In the genomic region with DNA sequence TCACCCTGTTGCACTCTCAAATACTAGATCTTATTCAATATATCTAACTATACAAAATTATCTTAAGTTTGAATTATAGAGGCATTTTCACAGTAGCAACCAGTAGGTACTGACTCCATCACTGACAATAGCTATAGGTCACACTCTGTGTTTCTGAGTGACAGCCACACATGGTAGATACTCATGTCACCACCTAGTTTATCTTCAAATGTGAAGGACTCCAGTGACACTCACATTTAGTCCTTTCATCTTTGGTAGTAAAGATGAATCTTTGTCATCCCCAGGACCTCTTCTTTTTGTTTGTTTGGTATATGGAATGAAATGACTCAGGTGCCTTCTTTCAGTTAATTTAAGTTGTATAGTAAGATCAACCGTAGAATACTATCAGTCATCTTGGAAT, we compare ENCODE assay signal across 26 cellular contexts.
DNase-seq lines count a peak whose midpoint lies in the region; ATAC-seq lines count a peak whose summit lies in the region.
"Had no signal": no experiment of that assay in that cellular context is flagged by ENCODE, and none has a peak within 500 bp of the region (broad histone marks: within the 10 kb centered on the region; RNA-seq: fewer than 3 reads in every experiment).

No MANE protein-coding gene starts in this region.

- peaks cover 45% of the 10 kb centered on the region for H3K4me1 ChIP-seq in CD8-positive, alpha-beta memory T cell (ENCODE audit: insufficient read depth, low read length)
- H3K4me1 ChIP-seq: Caco-2 had no signal

- no peaks in the 10 kb centered on the region for H3K27me3 ChIP-seq in CD8-positive, alpha-beta memory T cell (ENCODE audit: insufficient read depth, low read length, poor library complexity, severe bottlenecking)
- H3K27me3 ChIP-seq: cardiac muscle cell had no signal

- POLR2A ChIA-PET in activated CD4-positive, alpha-beta memory T cell treated with anti-CD3 and anti-CD28 coated beads, Interleukin-2, amount 10 ng/mL, durations not matched to agents 7 days and 5 days (lab: Charles Lee) = interaction anchor here (1.4 to 2.3 kb wide), 6 partner anchors 8 to 250 kb away, joined by 4 to 9 read pairs (median 6); a partner anchor contains a TSS
- POLR2A ChIA-PET in activated CD4-positive, alpha-beta memory T cell treated with anti-CD3 and anti-CD28 coated beads for 36 hours (lab: Charles Lee) = no interaction called here
- POLR2A ChIA-PET in CD8-positive, alpha-beta memory T cell (lab: Charles Lee) = no interaction called here
- POLR2A ChIA-PET in naive thymus-derived CD8-positive, alpha-beta T cell (lab: Charles Lee) = no interaction called here

- peaks cover 2% of the 10 kb centered on the region for H3K9me3 Mint-ChIP-seq in activated CD4-positive, alpha-beta memory T cell treated with anti-CD3 and anti-CD28 coated beads, Interleukin-2, amount 10 ng/mL, durations not matched to agents 7 days and 5 days
- no peaks in the 10 kb centered on the region for H3K9me3 Mint-ChIP-seq in activated CD4-positive, alpha-beta memory T cell treated with anti-CD3 and anti-CD28 coated beads for 36 hours
- peaks cover 0 to 5% (median 0%) of the 10 kb centered on the region in 5 donors for H3K9me3 Mint-ChIP-seq in CD8-positive, alpha-beta memory T cell
- H3K9me3 Mint-ChIP-seq in activated T-helper 17 cell treated with anti-CD3 and anti-CD28 coated beads, Interleukin-2, amount 50 U/mL, for 72 hours = peaks cover 4% of the 10 kb centered on the region
- H3K9me3 Mint-ChIP-seq in naive thymus-derived CD8-positive, alpha-beta T cell = peaks cover 0 to 4% (median 0%) of the 10 kb centered on the region in 9 donors

- intact Hi-C loops in activated CD4-positive, alpha-beta memory T cell treated with anti-CD3 and anti-CD28 coated beads for 36 hours (cut with micrococcal nuclease) = loop anchor here (1.0 to 5.0 kb wide), 5 partner anchors 102 to 1515 kb away; a partner anchor contains a TSS

- no peaks in the 10 kb centered on the region for H3K9me3 ChIP-seq in CD8-positive, alpha-beta memory T cell (ENCODE audit: low read length)
- H3K9me3 ChIP-seq: Caco-2 had no signal

- DNase-seq in activated CD4-positive, alpha-beta memory T cell treated with anti-CD3 and anti-CD28 coated beads, Interleukin-2, amount 10 ng/mL, durations not matched to agents 7 days and 5 days = no peak
- no peak for DNase-seq in activated CD4-positive, alpha-beta memory T cell treated with anti-CD3 and anti-CD28 coated beads for 36 hours
- DNase-seq in CD8-positive, alpha-beta memory T cell = no peak
- no peak for DNase-seq in naive thymus-derived CD8-positive, alpha-beta T cell
- no peak for DNase-seq in mesenteric fat pad (ENCODE audit: low spot score)
- DNase-seq in HCEC 1CT = no peak
- DNase-seq: activated CD4-positive, alpha-beta T cell treated with anti-CD3 and anti-CD28 coated beads for 1 hour; activated CD8-positive, alpha-beta memory T cell treated with anti-CD3 and anti-CD28 coated beads, Interleukin-2, amount 50 U/mL, for 48 hours; activated naive CD4-positive, alpha-beta T cell treated with anti-CD3 and anti-CD28 coated beads, Interleukin-2, amount 10 ng/mL, durations not matched to agents 7 days and 5 days; aorta; Caco-2; cortex of kidney; DMS79; head of caudate nucleus; kidney; naive thymus-derived CD4-positive, alpha-beta T cell; NCI-H1105 treated with DMSO at 0.1 percent for 48 hours; NCI-H2029; NCI-H526 treated with DMSO at 0.1 percent for 48 hours; SHP77 treated with DMSO at 0.1 percent for 48 hours; trophoblast cell had no signal

- no peaks in the 10 kb centered on the region for H3K27me3 Mint-ChIP-seq in activated CD4-positive, alpha-beta memory T cell treated with anti-CD3 and anti-CD28 coated beads, Interleukin-2, amount 10 ng/mL, durations not matched to agents 7 days and 5 days
- H3K27me3 Mint-ChIP-seq in activated CD4-positive, alpha-beta memory T cell treated with anti-CD3 and anti-CD28 coated beads for 36 hours = no peaks in the 10 kb centered on the region
- peaks cover 0 to 1% of the 10 kb centered on the region in 2 donors for H3K27me3 Mint-ChIP-seq in CD8-positive, alpha-beta memory T cell
- H3K27me3 Mint-ChIP-seq in activated T-helper 17 cell treated with anti-CD3 and anti-CD28 coated beads, Interleukin-2, amount 50 U/mL, for 72 hours = no peaks in the 10 kb centered on the region
- H3K27me3 Mint-ChIP-seq in naive thymus-derived CD8-positive, alpha-beta T cell = no peaks in the 10 kb centered on the region
- H3K27me3 Mint-ChIP-seq: activated naive CD4-positive, alpha-beta T cell treated with anti-CD3 and anti-CD28 coated beads, Interleukin-2, amount 10 ng/mL, durations not matched to agents 7 days and 5 days; B cell; naive thymus-derived CD4-positive, alpha-beta T cell had no signal

- CTCF ChIA-PET in activated CD4-positive, alpha-beta memory T cell treated with anti-CD3 and anti-CD28 coated beads, Interleukin-2, amount 10 ng/mL, durations not matched to agents 7 days and 5 days (lab: Charles Lee) = interaction anchor here (0.7 kb wide), 1 partner anchor 17 kb away, joined by 3 read pairs; no protein-coding TSS in a partner anchor
- CTCF ChIA-PET in activated CD4-positive, alpha-beta memory T cell treated with anti-CD3 and anti-CD28 coated beads for 36 hours (lab: Charles Lee) = interaction anchor here (1.0 kb wide), 1 partner anchor 350 kb away, joined by 3 read pairs; no protein-coding TSS in a partner anchor
- CTCF ChIA-PET in CD8-positive, alpha-beta memory T cell (lab: Charles Lee) = interaction anchor here (1.3 kb wide), 1 partner anchor 7 kb away, joined by 3 read pairs; no protein-coding TSS in a partner anchor

- peak overlapping the region; percentile 54 for H3K27ac Mint-ChIP-seq in activated CD4-positive, alpha-beta memory T cell treated with anti-CD3 and anti-CD28 coated beads, Interleukin-2, amount 10 ng/mL, durations not matched to agents 7 days and 5 days
- H3K27ac Mint-ChIP-seq in activated CD4-positive, alpha-beta memory T cell treated with anti-CD3 and anti-CD28 coated beads for 36 hours = no peak overlapping the region
- peak overlapping the region; percentile 63 to 98 (median 90) for H3K27ac Mint-ChIP-seq in CD8-positive, alpha-beta memory T cell
- peak overlapping the region; percentile 99 for H3K27ac Mint-ChIP-seq in activated T-helper 17 cell treated with anti-CD3 and anti-CD28 coated beads, Interleukin-2, amount 50 U/mL, for 72 hours
- peak overlapping the region; percentile 6 to 95 (median 67) for H3K27ac Mint-ChIP-seq in naive thymus-derived CD8-positive, alpha-beta T cell
- H3K27ac Mint-ChIP-seq: B cell, mesothelial cell of epicardium had no signal

- H3K36me3 ChIP-seq in CD8-positive, alpha-beta memory T cell (ENCODE audit: insufficient read depth, low read length) = no peaks in the 10 kb centered on the region
- H3K36me3 ChIP-seq: cardiac muscle cell had no signal

- H3K4me3 Mint-ChIP-seq in activated CD4-positive, alpha-beta memory T cell treated with anti-CD3 and anti-CD28 coated beads, Interleukin-2, amount 10 ng/mL, durations not matched to agents 7 days and 5 days = no peak overlapping the region
- H3K4me3 Mint-ChIP-seq in activated CD4-positive, alpha-beta memory T cell treated with anti-CD3 and anti-CD28 coated beads for 36 hours = no peak overlapping the region
- peak overlapping the region in 3 of 7 donors; percentile 7 to 33 (median 32) for H3K4me3 Mint-ChIP-seq in CD8-positive, alpha-beta memory T cell
- H3K4me3 Mint-ChIP-seq in activated T-helper 17 cell treated with anti-CD3 and anti-CD28 coated beads, Interleukin-2, amount 50 U/mL, for 72 hours = peak overlapping the region; percentile 75
- H3K4me3 Mint-ChIP-seq in naive thymus-derived CD8-positive, alpha-beta T cell = peak overlapping the region in 1 of 10 donors; percentile 16
- H3K4me3 Mint-ChIP-seq: activated naive CD4-positive, alpha-beta T cell treated with anti-CD3 and anti-CD28 coated beads, Interleukin-2, amount 10 ng/mL, durations not matched to agents 7 days and 5 days; B cell; mesothelial cell of epicardium had no signal

- peak; percentile 63 for ATAC-seq in activated T-helper 17 cell treated with anti-CD3 and anti-CD28 coated beads, Interleukin-2, amount 50 U/mL, for 72 hours (replicated peaks)
- ATAC-seq in naive thymus-derived CD8-positive, alpha-beta T cell = no peak
- ATAC-seq in HG03025 (IDR thresholded peaks at IDR 0.05; ENCODE audit: low FRiP score, unreplicated experiment) = no peak
- ATAC-seq: naive thymus-derived CD4-positive, alpha-beta T cell had no signal

- H3K4me1 Mint-ChIP-seq in activated CD4-positive, alpha-beta memory T cell treated with anti-CD3 and anti-CD28 coated beads, Interleukin-2, amount 10 ng/mL, durations not matched to agents 7 days and 5 days = peaks cover 79% of the 10 kb centered on the region
- H3K4me1 Mint-ChIP-seq in activated CD4-positive, alpha-beta memory T cell treated with anti-CD3 and anti-CD28 coated beads for 36 hours (ENCODE audit: low read depth) = peaks cover 73% of the 10 kb centered on the region
- H3K4me1 Mint-ChIP-seq in CD8-positive, alpha-beta memory T cell = peaks cover 70 to 84% (median 82%) of the 10 kb centered on the region in 3 donors
- peaks cover 64% of the 10 kb centered on the region for H3K4me1 Mint-ChIP-seq in activated T-helper 17 cell treated with anti-CD3 and anti-CD28 coated beads, Interleukin-2, amount 50 U/mL, for 72 hours
- H3K4me1 Mint-ChIP-seq in naive thymus-derived CD8-positive, alpha-beta T cell = peaks cover 37 to 71% (median 59%) of the 10 kb centered on the region in 4 donors

- H3K4me3 ChIP-seq in CD8-positive, alpha-beta memory T cell (ENCODE audit: low read length) = no peak overlapping the region
- H3K4me3 ChIP-seq: cardiac muscle cell had no signal

- peaks cover 54% of the 10 kb centered on the region for H3K36me3 Mint-ChIP-seq in activated CD4-positive, alpha-beta memory T cell treated with anti-CD3 and anti-CD28 coated beads, Interleukin-2, amount 10 ng/mL, durations not matched to agents 7 days and 5 days (ENCODE audit: low read depth)
- H3K36me3 Mint-ChIP-seq in activated CD4-positive, alpha-beta memory T cell treated with anti-CD3 and anti-CD28 coated beads for 36 hours = peaks cover 28% of the 10 kb centered on the region
- peaks cover 13 to 28% (median 16%) of the 10 kb centered on the region in 3 donors for H3K36me3 Mint-ChIP-seq in CD8-positive, alpha-beta memory T cell
- H3K36me3 Mint-ChIP-seq in activated T-helper 17 cell treated with anti-CD3 and anti-CD28 coated beads, Interleukin-2, amount 50 U/mL, for 72 hours (ENCODE audit: low read depth) = peaks cover 34% of the 10 kb centered on the region
- peaks cover 11 to 36% (median 13%) of the 10 kb centered on the region in 3 donors for H3K36me3 Mint-ChIP-seq in naive thymus-derived CD8-positive, alpha-beta T cell

- H3K27ac ChIP-seq in CD8-positive, alpha-beta memory T cell (ENCODE audit: low read depth, low read length) = no peak overlapping the region
- H3K27ac ChIP-seq: cardiac muscle cell had no signal
